In genomic region chr17:46854515-46854914, GRCh38 we compare ENCODE assay signal across 11 cellular contexts. TPM values are rescaled to one million over a fixed set of nuclear protein-coding genes. Genes with fewer than 3 reads are reported as not detected.
"Had no signal": no experiment of that assay in that cellular context is flagged by ENCODE, and none has a peak within 500 bp of the region (broad histone marks: within the 10 kb centered on the region; RNA-seq: fewer than 3 reads in every experiment).

No MANE protein-coding gene starts in this region.

- FAIRE-seq: HepG2 had no signal

- ATAC-seq: GM23338, HCT116, HepG2 had no signal

- H2AFZ ChIP-seq: GM23338 had no signal

- H3K4me2 ChIP-seq: GM23338 had no signal

- H3K4me1 ChIP-seq: HAP-1 had no signal

- DNase-seq: H7, KG1 had no signal

- H3K4me3 ChIP-seq: GM23338, HAP-1 had no signal

- H3K9me3 ChIP-seq: HAP-1 had no signal

- H3K36me3 ChIP-seq: HAP-1 had no signal

- H3K27ac ChIP-seq: HL-60 had no signal

RNA-seq across cellular contexts. Expression of gene WNT9B, which starts 3.1 kb away (rescaled TPM):
- total RNA-seq: H4, HepG2, HFFc6, HT1080 had no signal
- polyA plus RNA-seq: GM23338, HepG2, IgD-negative memory B cell had no signal
